Comparison of ENCODE assay signal across 8 cellular contexts in genomic region chr5:169300468-169301385, GRCh38. TPM values are rescaled to one million over a fixed set of nuclear protein-coding genes. Genes with fewer than 3 reads are reported as not detected.
DNase-seq lines count a peak whose midpoint lies in the region; ATAC-seq and TF ChIP-seq lines count a peak whose summit lies in the region.

Gene SLIT3, minus strand, starts transcription at chr5:169301139. Its CDS starts 430 bp downstream, at chr5:169300709.

- no peak within 1 kb of the TSS for H3K9ac ChIP-seq in neural cell (ENCODE audit: low read length)

- H3K79me2 ChIP-seq in neural cell (replicated peaks; ENCODE audit: insufficient read depth, low read length) = no peaks in the 10 kb centered on the region

- H3K4me2 ChIP-seq in neural cell (ENCODE audit: low read length) = peak within 1 kb of the TSS; percentile 11

- H3K9me2 ChIP-seq in neural cell (ENCODE audit: insufficient read depth, low read length) = no peaks in the 10 kb centered on the region

- H3K4me3 ChIP-seq in neural cell (ENCODE audit: low read length) = peak within 1 kb of the TSS; percentile 60

- H3K27me3 ChIP-seq in neural cell (ENCODE audit: insufficient read depth, low read depth, low read length) = peaks cover 45% of the 10 kb centered on the region

- TF ChIP-seq RAD21 in neural cell (conservative IDR thresholded peaks at IDR 0.05) = no peak

- no peaks in the 10 kb centered on the region for H3K36me3 ChIP-seq in neural cell (ENCODE audit: insufficient read depth, low read length)

- no peak for TF ChIP-seq EP300 in neural cell (conservative IDR thresholded peaks at IDR 0.05; ENCODE audit: poor library complexity, severe bottlenecking)

- DNase-seq in NCI-H82 (lab: John Stamatoyannopoulos, UW) (peak; percentile 68), fibroblast of gingiva (ENCODE audit: low read depth) (peak; percentile 83), NCI-H2107 (lab: John Stamatoyannopoulos, UW) (no peak)

- ATAC-seq in GM18867 (IDR thresholded peaks at IDR 0.05; ENCODE audit: unreplicated experiment) = no peak
- ATAC-seq in HG02763 (IDR thresholded peaks at IDR 0.05; ENCODE audit: unreplicated experiment) = no peak
- no peak for ATAC-seq in HG03045 (IDR thresholded peaks at IDR 0.05; ENCODE audit: unreplicated experiment)

- TF ChIP-seq CTCF in C4-2B (conservative IDR thresholded peaks at IDR 0.05) (peak; percentile 16), neural cell (IDR thresholded peaks at IDR 0.05; ENCODE audit: poor library complexity, severe bottlenecking) (peak; percentile 23)

- H3K9me3 ChIP-seq in neural cell (ENCODE audit: low read length) = no peaks in the 10 kb centered on the region

- H3K27ac ChIP-seq in C4-2B = no peak within 1 kb of the TSS
- H3K27ac ChIP-seq in neural cell (ENCODE audit: low read length) = no peak within 1 kb of the TSS

- H2AFZ ChIP-seq in neural cell (ENCODE audit: low read depth, low read length) = no peak within 1 kb of the TSS

- no peaks in the 10 kb centered on the region for H3F3A ChIP-seq in neural cell (ENCODE audit: insufficient read depth, low read length, poor library complexity, severe bottlenecking)

- H4K20me1 ChIP-seq in neural cell (ENCODE audit: insufficient read depth) = no peaks in the 10 kb centered on the region

TF ChIP-seq in neural cell, 6 proteins besides CTCF, POLR2A, EP300 and RAD21:
- TF ChIP-seq REST (IDR thresholded peaks at IDR 0.05; ENCODE audit: borderline replicate concordance) (no peak), SMC3 (conservative IDR thresholded peaks at IDR 0.05; ENCODE audit: poor library complexity) (no peak), TAF1 (IDR thresholded peaks at IDR 0.05; ENCODE audit: low read depth) (no peak), EZH2 (IDR thresholded peaks at IDR 0.05; ENCODE audit: borderline replicate concordance, insufficient read depth, low read length, poor library complexity, severe bottlenecking) (no peak), MXI1 (conservative IDR thresholded peaks at IDR 0.05; ENCODE audit: poor library complexity, severe bottlenecking) (no peak), POLR2AphosphoS5 (IDR thresholded peaks at IDR 0.05) (no peak)

RNA-seq across cellular contexts. Expression of gene SLIT3, which starts in this region (rescaled TPM):
- polyA plus RNA-seq in neural cell = 0.06 and 1.2 TPM in 2 replicates
- polyA minus RNA-seq in neural cell = 0.69 and 0.73 TPM in 2 replicates
